Comparison of ENCODE assay signal across 11 cellular contexts in genomic region chr5:36156124-36156601, GRCh38. TPM values are rescaled to one million over a fixed set of nuclear protein-coding genes. Genes with fewer than 3 reads are reported as not detected.
DNase-seq lines count a peak whose midpoint lies in the region; ATAC-seq, FAIRE-seq and TF ChIP-seq lines count a peak whose summit lies in the region.
"Had no signal": no experiment of that assay in that cellular context is flagged by ENCODE, and none has a peak within 500 bp of the region (broad histone marks: within the 10 kb centered on the region; RNA-seq: fewer than 3 reads in every experiment).

No MANE protein-coding gene starts in this region.

- TF ChIP-seq CTCF in HepG2 (CRISPR knock-in tag; IDR thresholded peaks at IDR 0.05) = no peak
- TF ChIP-seq CTCF in right lobe of liver (IDR thresholded peaks at IDR 0.05) = no peak
- no peak for TF ChIP-seq CTCF in hepatocyte (IDR thresholded peaks at IDR 0.05; ENCODE audit: poor library complexity)
- no peak for TF ChIP-seq CTCF in uterus (IDR thresholded peaks at IDR 0.05)
- no peak for TF ChIP-seq CTCF in OCI-LY7 (conservative IDR thresholded peaks at IDR 0.05; ENCODE audit: low read length)

- intact Hi-C loops in HepG2 (cut with micrococcal nuclease; ENCODE audit: unreplicated experiment) (loop anchor here (10.0 kb wide), 1 partner anchor 719 kb away; the partner anchor contains the start of gene NIPBL), right lobe of liver (cut with DNase I) (no loop called here), uterus (cut with DNase I; ENCODE audit: low total_unique reads) (no loop called here), OCI-LY7 (cut with micrococcal nuclease; ENCODE audit: unreplicated experiment) (no loop called here)
- intact Hi-C loops in activated T-helper 1 cell treated with anti-CD3 and anti-CD28 coated beads, Interleukin-12 subunit alpha, Interleukin-12 subunit beta, Interleukin-2, Interleukin-4 antibody, amounts not matched to agents 30 ng/mL and 10 ng/mL and 1 ng/mL, durations not matched to agents 14 hours and 24 hours and 36 hours (cut with micrococcal nuclease) = no loop called here

- CTCF ChIA-PET in HepG2 (lab: Yijun Ruan, JAX; ENCODE audit: low intra/inter-chr PET ratio, low total read pairs) = no interaction called here
- CTCF ChIA-PET in OCI-LY7 (lab: Charles Lee; ENCODE audit: unreplicated experiment) = no interaction called here

- H3K9me3 ChIP-seq in HepG2 (ENCODE audit: low read length) (no peaks in the 10 kb centered on the region), right lobe of liver (no peaks in the 10 kb centered on the region), hepatocyte (ENCODE audit: low read depth) (no peaks in the 10 kb centered on the region), uterus (no peaks in the 10 kb centered on the region), OCI-LY7 (ENCODE audit: low read length) (no peaks in the 10 kb centered on the region)

- H3K27me3 ChIP-seq in HepG2 (ENCODE audit: control insufficient read depth in 1 of 2, insufficient read depth in 2 of 2, low read length in 2 of 2) = no peaks in the 10 kb centered on the region; a peak in 1 of 5 replicates
- no peaks in the 10 kb centered on the region for H3K27me3 ChIP-seq in right lobe of liver
- H3K27me3 ChIP-seq in hepatocyte = no peaks in the 10 kb centered on the region
- H3K27me3 ChIP-seq in uterus = no peaks in the 10 kb centered on the region

- POLR2A ChIA-PET in HepG2 (lab: Yijun Ruan, JAX) = no interaction called here
- POLR2A ChIA-PET in OCI-LY7 (lab: Charles Lee) = interaction anchor here (1.2 kb wide), 1 partner anchor 61 kb away, joined by 3 read pairs; no protein-coding TSS in a partner anchor

- peak overlapping the region; percentile 32; the same call in 1 of the 2 replicates for H3K4me2 ChIP-seq in HepG2 (ENCODE audit: low read depth, low read length)
- peak overlapping the region; percentile 64 for H3K4me2 ChIP-seq in hepatocyte
- no peak overlapping the region for H3K4me2 ChIP-seq in OCI-LY7 (ENCODE audit: low read length)

- H3K36me3 ChIP-seq in HepG2 (replicated peaks in 1 of 2; ENCODE audit: control insufficient read depth in 1 of 2, insufficient read depth in 2 of 2, low read length in 2 of 2) (peaks cover 15 to 63% of the 10 kb centered on the region in 2 experiments), right lobe of liver (peaks cover 0 to 4% (median 1%) of the 10 kb centered on the region in 4 donors), hepatocyte (replicated peaks; ENCODE audit: insufficient read depth, low read depth) (no peaks in the 10 kb centered on the region), uterus (no peaks in the 10 kb centered on the region), OCI-LY7 (ENCODE audit: insufficient read depth, low read length) (peaks cover 80% of the 10 kb centered on the region)

- no TSS peak for BruUV-seq in HepG2 (replicated peaks; lab: Mats Ljungman, UMichigan)
- BruUV-seq in OCI-LY7 (replicated peaks; lab: Mats Ljungman, UMichigan) = no TSS peak

- peak overlapping the region; percentile 29 for H3K27ac ChIP-seq in HepG2 (ENCODE audit: extremely low read length, insufficient read depth, low read length)
- H3K27ac ChIP-seq in right lobe of liver = no peak overlapping the region
- peak overlapping the region; percentile 75 for H3K27ac ChIP-seq in hepatocyte
- no peak overlapping the region for H3K27ac ChIP-seq in uterus
- H3K27ac ChIP-seq in OCI-LY7 (ENCODE audit: low read depth, low read length, poor library complexity, severe bottlenecking) = no peak overlapping the region

- no peak overlapping the region for H3K9ac ChIP-seq in HepG2 (ENCODE audit: insufficient read depth, low read depth, low read length)

- peaks cover 55% of the 10 kb centered on the region for H3K4me1 Mint-ChIP-seq in activated T-helper 1 cell treated with anti-CD3 and anti-CD28 coated beads, Interleukin-12 subunit alpha, Interleukin-12 subunit beta, Interleukin-2, Interleukin-4 antibody, amounts not matched to agents 30 ng/mL and 10 ng/mL and 1 ng/mL, durations not matched to agents 14 hours and 24 hours and 36 hours (ENCODE audit: low read depth)
- H3K4me1 Mint-ChIP-seq in activated T-cell treated with anti-CD3 and anti-CD28 coated beads, Interleukin-2, amount 50 U/mL, for 24 hours (ENCODE audit: low read depth) = peaks cover 50% of the 10 kb centered on the region

- H3K79me2 ChIP-seq in HepG2 (ENCODE audit: insufficient read depth, low read length) (peaks cover 53% of the 10 kb centered on the region), hepatocyte (peaks cover 79% of the 10 kb centered on the region), OCI-LY7 (ENCODE audit: insufficient read depth, low read depth, low read length) (peaks cover 67% of the 10 kb centered on the region)

- no peak overlapping the region for H3K4me3 ChIP-seq in HepG2 (replicated peaks in 1 of 3; ENCODE audit: insufficient read depth in 1 of 3, low read depth in 2 of 3, low read length in 3 of 3)
- H3K4me3 ChIP-seq in right lobe of liver = no peak overlapping the region
- H3K4me3 ChIP-seq in hepatocyte = no peak overlapping the region
- no peak overlapping the region for H3K4me3 ChIP-seq in uterus
- H3K4me3 ChIP-seq in OCI-LY7 (ENCODE audit: low read depth, low read length, poor library complexity, severe bottlenecking) = no peak overlapping the region

- no peak for FAIRE-seq in HepG2 (lab: Jason Lieb, UNC)

- H3K27me3 Mint-ChIP-seq in activated T-helper 1 cell treated with anti-CD3 and anti-CD28 coated beads, Interleukin-12 subunit alpha, Interleukin-12 subunit beta, Interleukin-2, Interleukin-4 antibody, amounts not matched to agents 30 ng/mL and 10 ng/mL and 1 ng/mL, durations not matched to agents 14 hours and 24 hours and 36 hours (ENCODE audit: insufficient read depth) = no peaks in the 10 kb centered on the region
- H3K27me3 Mint-ChIP-seq in activated T-cell treated with anti-CD3 and anti-CD28 coated beads, Interleukin-2, amount 50 U/mL, for 24 hours = no peaks in the 10 kb centered on the region

- H3K9me2 ChIP-seq in hepatocyte (replicated peaks; ENCODE audit: insufficient read depth) = no peaks in the 10 kb centered on the region
- no peaks in the 10 kb centered on the region for H3K9me2 ChIP-seq in OCI-LY7 (ENCODE audit: insufficient read depth, low read length)

- peak overlapping the region; percentile 6 for H3K27ac Mint-ChIP-seq in activated T-helper 1 cell treated with anti-CD3 and anti-CD28 coated beads, Interleukin-12 subunit alpha, Interleukin-12 subunit beta, Interleukin-2, Interleukin-4 antibody, amounts not matched to agents 30 ng/mL and 10 ng/mL and 1 ng/mL, durations not matched to agents 14 hours and 24 hours and 36 hours
- H3K27ac Mint-ChIP-seq in activated T-cell treated with anti-CD3 and anti-CD28 coated beads, Interleukin-2, amount 50 U/mL, for 24 hours = no peak overlapping the region
- H3K27ac Mint-ChIP-seq: activated naive CD4-positive, alpha-beta T cell treated with anti-CD3 and anti-CD28 coated beads for 36 hours; stimulated activated effector memory CD8-positive, alpha-beta T cell treated with anti-CD3 and anti-CD28 coated beads, Interleukin-12 subunit alpha, Interleukin-12 subunit beta, amount 100 ng/mL, for 72 hours had no signal

- WGBS in HepG2 (ENCODE audit: low lambda C conversion rate) = 91% methylated on average over 4 of the region's 4 CpGs
- WGBS in right lobe of liver (ENCODE audit: insufficient coverage, low coverage, low lambda C conversion rate, missing lambda C conversion rate) = 63% methylated on average over 3 of the region's 4 CpGs
- WGBS in hepatocyte (ENCODE audit: low lambda C conversion rate, missing lambda C conversion rate) = 33% methylated on average over 4 of the region's 4 CpGs

- in situ Hi-C loops in HepG2 (cut with HindIII; ENCODE audit: extremely low pct_ligation_motif_present, low pct_unique_long_range_greater_than_20kb) = no loop called here

- no peak for TF ChIP-seq POLR2A in HepG2 (IDR thresholded peaks at IDR 0.05; ENCODE audit: insufficient read depth in 1 of 2, low read depth in 2 of 2, low read length in 2 of 2)
- TF ChIP-seq POLR2A in right lobe of liver (IDR thresholded peaks at IDR 0.05) = no peak
- no peak for TF ChIP-seq POLR2A in uterus (IDR thresholded peaks at IDR 0.05)

- H4K20me1 ChIP-seq in HepG2 (ENCODE audit: insufficient read depth, low read length) (no peaks in the 10 kb centered on the region; the same call in 1 of the 2 replicates), hepatocyte (ENCODE audit: insufficient read depth, poor library complexity, severe bottlenecking) (no peaks in the 10 kb centered on the region), OCI-LY7 (ENCODE audit: insufficient read depth, low read length) (no peaks in the 10 kb centered on the region)

- no peak for TF ChIP-seq RAD21 in HepG2 (CRISPR knock-in tag; IDR thresholded peaks at IDR 0.05)

- H2AFZ ChIP-seq in HepG2 (ENCODE audit: low read length) (no peak overlapping the region), hepatocyte (no peak overlapping the region), OCI-LY7 (ENCODE audit: low read length) (no peak overlapping the region)

- DNase-seq in HepG2 (ENCODE audit: low spot score) (no peak), right lobe of liver (no peak), hepatocyte (ENCODE audit: low spot score) (peak; percentile 36), uterus (no peak), OCI-LY7 (ENCODE audit: low spot score) (no peak), CD1c-positive myeloid dendritic cell (ENCODE audit: extremely low spot score) (no peak)
- DNase-seq in activated T-helper 1 cell treated with anti-CD3 and anti-CD28 coated beads, Interleukin-12 subunit alpha, Interleukin-12 subunit beta, Interleukin-2, Interleukin-4 antibody, amounts not matched to agents 30 ng/mL and 10 ng/mL and 1 ng/mL, durations not matched to agents 14 hours and 24 hours and 36 hours (ENCODE audit: low spot score) = no peak
- no peak for DNase-seq in activated T-cell treated with anti-CD3 and anti-CD28 coated beads, Interleukin-2, amount 50 U/mL, for 24 hours
- DNase-seq: activated CD4-positive, alpha-beta T cell treated with anti-CD3 and anti-CD28 coated beads, Interleukin-2, amount 50 U/mL, for 48 hours; activated naive CD4-positive, alpha-beta T cell treated with anti-CD3 and anti-CD28 coated beads for 36 hours had no signal

- H3K4me3 Mint-ChIP-seq in activated T-helper 1 cell treated with anti-CD3 and anti-CD28 coated beads, Interleukin-12 subunit alpha, Interleukin-12 subunit beta, Interleukin-2, Interleukin-4 antibody, amounts not matched to agents 30 ng/mL and 10 ng/mL and 1 ng/mL, durations not matched to agents 14 hours and 24 hours and 36 hours = no peak overlapping the region
- no peak overlapping the region for H3K4me3 Mint-ChIP-seq in activated T-cell treated with anti-CD3 and anti-CD28 coated beads, Interleukin-2, amount 50 U/mL, for 24 hours
- H3K4me3 Mint-ChIP-seq: activated naive CD4-positive, alpha-beta T cell treated with anti-CD3 and anti-CD28 coated beads for 36 hours; stimulated activated effector memory CD8-positive, alpha-beta T cell treated with anti-CD3 and anti-CD28 coated beads, Interleukin-12 subunit alpha, Interleukin-12 subunit beta, amount 100 ng/mL, for 72 hours had no signal

- H3K9me3 Mint-ChIP-seq in activated T-helper 1 cell treated with anti-CD3 and anti-CD28 coated beads, Interleukin-12 subunit alpha, Interleukin-12 subunit beta, Interleukin-2, Interleukin-4 antibody, amounts not matched to agents 30 ng/mL and 10 ng/mL and 1 ng/mL, durations not matched to agents 14 hours and 24 hours and 36 hours = no peaks in the 10 kb centered on the region
- no peaks in the 10 kb centered on the region for H3K9me3 Mint-ChIP-seq in activated T-cell treated with anti-CD3 and anti-CD28 coated beads, Interleukin-2, amount 50 U/mL, for 24 hours
- H3K9me3 Mint-ChIP-seq: activated naive CD4-positive, alpha-beta T cell treated with anti-CD3 and anti-CD28 coated beads for 36 hours; stimulated activated effector memory CD8-positive, alpha-beta T cell treated with anti-CD3 and anti-CD28 coated beads, Interleukin-12 subunit alpha, Interleukin-12 subunit beta, amount 100 ng/mL, for 72 hours had no signal

- peaks cover 51% of the 10 kb centered on the region for H3K36me3 Mint-ChIP-seq in activated T-helper 1 cell treated with anti-CD3 and anti-CD28 coated beads, Interleukin-12 subunit alpha, Interleukin-12 subunit beta, Interleukin-2, Interleukin-4 antibody, amounts not matched to agents 30 ng/mL and 10 ng/mL and 1 ng/mL, durations not matched to agents 14 hours and 24 hours and 36 hours (ENCODE audit: low read depth)
- H3K36me3 Mint-ChIP-seq in activated T-cell treated with anti-CD3 and anti-CD28 coated beads, Interleukin-2, amount 50 U/mL, for 24 hours (ENCODE audit: low read depth) = peaks cover 96% of the 10 kb centered on the region

- ATAC-seq in HepG2 (no peak), right lobe of liver (no peak)
- ATAC-seq: stimulated activated effector memory CD8-positive, alpha-beta T cell treated with anti-CD3 and anti-CD28 coated beads, Interleukin-12 subunit alpha, Interleukin-12 subunit beta, amount 100 ng/mL, for 72 hours had no signal

- H3K4me1 ChIP-seq in HepG2 (ENCODE audit: insufficient read depth, low read length) (peaks cover 81% of the 10 kb centered on the region), right lobe of liver (peaks cover 0 to 43% (median 16%) of the 10 kb centered on the region in 4 donors), hepatocyte (ENCODE audit: insufficient read depth) (peaks cover 64% of the 10 kb centered on the region), uterus (peaks cover 0 to 4% of the 10 kb centered on the region in 2 donors), OCI-LY7 (ENCODE audit: insufficient read depth, low read length, poor library complexity, severe bottlenecking) (peaks cover 14% of the 10 kb centered on the region)

- TF ChIP-seq EP300 in HepG2 (IDR thresholded peaks at IDR 0.05; ENCODE audit: low read depth in 2 of 2, low read length in 2 of 2) (no peak), HepG2 (CRISPR knock-in tag; IDR thresholded peaks at IDR 0.05; ENCODE audit: borderline replicate concordance) (no peak)

RNA-seq across cellular contexts. Expression of gene SKP2, which starts 4.3 kb away (rescaled TPM):
- 84.1 and 121 TPM in 2 replicates for total RNA-seq in HepG2 (2016; rRNA removed; fragmentation: Illumina TruSeq; extraction: Trizol)
- total RNA-seq in HepG2 (2016; cell fraction: cytosol; rRNA removed; fragmentation: Illumina TruSeq; extraction: Trizol; ENCODE audit: low read depth) = 34.3 and 35.7 TPM in 2 replicates
- 83.8 and 119 TPM in 2 replicates for total RNA-seq in HepG2 (2016; cell fraction: insoluble cytoplasmic fraction; rRNA removed; fragmentation: Illumina TruSeq; extraction: Trizol)
- total RNA-seq in HepG2 (2016; cell fraction: membrane; rRNA removed; fragmentation: Illumina TruSeq; extraction: Trizol) = 103 and 105 TPM in 2 replicates
- 51.9 and 54.0 TPM in 2 replicates for total RNA-seq in HepG2 (2016; cell fraction: nucleus; rRNA removed; fragmentation: Illumina TruSeq; extraction: Trizol)
- polyA plus RNA-seq in HepG2 (2011; rRNA removed) = 24.7 and 29.6 TPM in 2 replicates
- polyA plus RNA-seq in HepG2 (2011; cell fraction: cytosol; rRNA removed) = 20.2 and 23.0 TPM in 2 replicates
- polyA plus RNA-seq in HepG2 (2011; cell fraction: nucleus; rRNA removed) = 19.4 and 21.5 TPM in 2 replicates
- polyA plus RNA-seq in HepG2 (2012) = 16.6 and 29.1 TPM in 2 replicates
- 24.9 and 29.5 TPM in 2 replicates for polyA plus RNA-seq in HepG2 (2016; cell fraction: cytosol; fragmentation: Illumina TruSeq; extraction: Trizol; ENCODE audit: low read depth)
- polyA plus RNA-seq in HepG2 (2016; cell fraction: insoluble cytoplasmic fraction; fragmentation: Illumina TruSeq; extraction: Trizol; ENCODE audit: low read depth) = 84.4 and 87.1 TPM in 2 replicates
- polyA plus RNA-seq in HepG2 (2016; cell fraction: membrane; fragmentation: Illumina TruSeq; extraction: Trizol; ENCODE audit: low read depth) = 49.9 and 54.3 TPM in 2 replicates
- polyA plus RNA-seq in HepG2 (2016; cell fraction: nucleus; fragmentation: Illumina TruSeq; extraction: Trizol; ENCODE audit: insufficient read depth, low read depth) = 55.5 and 56.1 TPM in 2 replicates
- 46.3 and 180 TPM in 2 replicates for polyA minus RNA-seq in HepG2 (2011; rRNA and poly(A)+ RNA removed; ENCODE audit: low replicate concordance)
- polyA minus RNA-seq in HepG2 (2011; cell fraction: cytosol; rRNA and poly(A)+ RNA removed) = 23.5 and 24.9 TPM in 2 replicates
- polyA minus RNA-seq in HepG2 (2011; cell fraction: nucleus; rRNA and poly(A)+ RNA removed) = 30.7 and 31.5 TPM in 2 replicates
- total RNA-seq in right lobe of liver = 10 to 100 TPM; 11.8 to 25.0 (median 17.3) TPM
- 54.6 and 61.2 TPM in 2 replicates for total RNA-seq in activated T-helper 1 cell treated with anti-CD3 and anti-CD28 coated beads, Interleukin-12 subunit alpha, Interleukin-12 subunit beta, Interleukin-2, Interleukin-4 antibody, amounts not matched to agents 30 ng/mL and 10 ng/mL and 1 ng/mL, durations not matched to agents 14 hours and 24 hours and 36 hours
- total RNA-seq in hepatocyte = 97.5 and 103 TPM in 2 replicates
- 55.5 and 64.6 TPM in 2 replicates for polyA plus RNA-seq in hepatocyte
- 10 to 100 TPM in 2 of 4 donors, 1 to 10 TPM in 2; 2.3 to 56.8 (median 9.5) TPM for total RNA-seq in uterus
- total RNA-seq in OCI-LY7 (2014; rRNA removed; shearing (Covaris generic)) = 70.5 and 71.8 TPM in 2 replicates
- 74.0 and 81.1 TPM in 2 replicates for total RNA-seq in OCI-LY7 (2022)

RNA-seq across cellular contexts. Expression of gene LMBRD2, which starts 4.5 kb away (rescaled TPM):
- total RNA-seq in HepG2 (2016; rRNA removed; fragmentation: Illumina TruSeq; extraction: Trizol) = 1.8 and 4.7 TPM in 2 replicates
- total RNA-seq in HepG2 (2016; cell fraction: cytosol; rRNA removed; fragmentation: Illumina TruSeq; extraction: Trizol; ENCODE audit: low read depth) = 0.51 and 0.88 TPM in 2 replicates
- 1.9 and 2.6 TPM in 2 replicates for total RNA-seq in HepG2 (2016; cell fraction: insoluble cytoplasmic fraction; rRNA removed; fragmentation: Illumina TruSeq; extraction: Trizol)
- total RNA-seq in HepG2 (2016; cell fraction: membrane; rRNA removed; fragmentation: Illumina TruSeq; extraction: Trizol) = 0.83 and 1.1 TPM in 2 replicates
- total RNA-seq in HepG2 (2016; cell fraction: nucleus; rRNA removed; fragmentation: Illumina TruSeq; extraction: Trizol) = 6.0 and 7.7 TPM in 2 replicates
- 2.0 TPM in 2 replicates for polyA plus RNA-seq in HepG2 (2011; rRNA removed)
- 0.43 and 0.82 TPM in 2 replicates for polyA plus RNA-seq in HepG2 (2011; cell fraction: cytosol; rRNA removed)
- 2.0 and 2.2 TPM in 2 replicates for polyA plus RNA-seq in HepG2 (2011; cell fraction: nucleus; rRNA removed)
- polyA plus RNA-seq in HepG2 (2012) = 2.1 and 2.8 TPM in 2 replicates
- polyA plus RNA-seq in HepG2 (2016; cell fraction: cytosol; fragmentation: Illumina TruSeq; extraction: Trizol; ENCODE audit: low read depth) = 0.12 and 0.41 TPM in 2 replicates
- polyA plus RNA-seq in HepG2 (2016; cell fraction: insoluble cytoplasmic fraction; fragmentation: Illumina TruSeq; extraction: Trizol; ENCODE audit: low read depth) = 1.1 and 1.2 TPM in 2 replicates
- polyA plus RNA-seq in HepG2 (2016; cell fraction: membrane; fragmentation: Illumina TruSeq; extraction: Trizol; ENCODE audit: low read depth) = 0.27 and 0.40 TPM in 2 replicates
- 4.2 and 5.2 TPM in 2 replicates for polyA plus RNA-seq in HepG2 (2016; cell fraction: nucleus; fragmentation: Illumina TruSeq; extraction: Trizol; ENCODE audit: insufficient read depth, low read depth)
- polyA minus RNA-seq in HepG2 (2011; rRNA and poly(A)+ RNA removed; ENCODE audit: low replicate concordance) = 3.3 and 13.6 TPM in 2 replicates
- polyA minus RNA-seq in HepG2 (2011; cell fraction: cytosol; rRNA and poly(A)+ RNA removed) = 2.8 and 4.0 TPM in 2 replicates
- 6.8 and 9.4 TPM in 2 replicates for polyA minus RNA-seq in HepG2 (2011; cell fraction: nucleus; rRNA and poly(A)+ RNA removed)
- 10 to 100 TPM in 5 of 6 experiments, 1 to 10 TPM in 1; 8.0 to 13.0 (median 10.5) TPM for total RNA-seq in right lobe of liver
- 8.9 and 12.3 TPM in 2 replicates for total RNA-seq in activated T-helper 1 cell treated with anti-CD3 and anti-CD28 coated beads, Interleukin-12 subunit alpha, Interleukin-12 subunit beta, Interleukin-2, Interleukin-4 antibody, amounts not matched to agents 30 ng/mL and 10 ng/mL and 1 ng/mL, durations not matched to agents 14 hours and 24 hours and 36 hours
- 26.9 and 27.9 TPM in 2 replicates for total RNA-seq in hepatocyte
- polyA plus RNA-seq in hepatocyte = 3.2 and 4.5 TPM in 2 replicates
- 10 to 100 TPM in 2 of 4 donors, 1 to 10 TPM in 2; 2.3 to 17.9 (median 8.0) TPM for total RNA-seq in uterus
- 9.1 and 32.0 TPM in 2 replicates for total RNA-seq in OCI-LY7 (2014; rRNA removed; shearing (Covaris generic))
- 18.3 and 23.2 TPM in 2 replicates for total RNA-seq in OCI-LY7 (2022)

Comparison
In these comparisons a context has a peak if more than half of its experiments do, and no peak if none do; other contexts are left out.
1. H3K27ac ChIP-seq: peak in HepG2 (single experiment) and hepatocyte (single experiment); none in right lobe of liver (0 of 3), uterus (0 of 2) and OCI-LY7 (single experiment).